In genomic region chr7:96321041-96321669, GRCh38 we compare ENCODE assay signal across 8 cellular contexts. TPM values are rescaled to one million over a fixed set of nuclear protein-coding genes. Genes with fewer than 3 reads are reported as not detected.
DNase-seq lines count a peak whose midpoint lies in the region; ATAC-seq and TF ChIP-seq lines count a peak whose summit lies in the region.

No MANE protein-coding gene starts in this region.

- H3K36me3 Mint-ChIP-seq in CD8-positive, alpha-beta T cell: peaks cover 3% of the 10 kb centered on the region
- no peaks in the 10 kb centered on the region for H3K36me3 Mint-ChIP-seq in activated CD8-positive, alpha-beta T cell treated with anti-CD3 and anti-CD28 coated beads for 36 hours (ENCODE audit: low read depth)

- no peaks in the 10 kb centered on the region for H3K36me3 ChIP-seq in CD8-positive, alpha-beta T cell (ENCODE audit: insufficient read depth, low read length)
- no peaks in the 10 kb centered on the region for H3K36me3 ChIP-seq in mucosa of stomach (ENCODE audit: control insufficient read depth, insufficient read depth, low read length)

- H3K4me1 Mint-ChIP-seq in CD8-positive, alpha-beta T cell (ENCODE audit: low read depth): peaks cover 29% of the 10 kb centered on the region
- H3K4me1 Mint-ChIP-seq in activated CD8-positive, alpha-beta T cell treated with anti-CD3 and anti-CD28 coated beads for 36 hours (ENCODE audit: low read depth): peaks cover 36% of the 10 kb centered on the region
- H3K4me1 Mint-ChIP-seq in stimulated activated naive CD8-positive, alpha-beta T cell treated with anti-CD3 and anti-CD28 coated beads, Interleukin-15, amount 100 ng/mL, for 72 hours: peaks cover 47% of the 10 kb centered on the region

- H3K9me3 ChIP-seq in CD8-positive, alpha-beta T cell (ENCODE audit: low read length): no peaks in the 10 kb centered on the region
- no peaks in the 10 kb centered on the region for H3K9me3 ChIP-seq in mucosa of stomach (ENCODE audit: control insufficient read depth, low read length)

- peak overlapping the region; percentile 92 for H3K27ac Mint-ChIP-seq in CD8-positive, alpha-beta T cell
- peak overlapping the region; percentile 96 for H3K27ac Mint-ChIP-seq in activated CD8-positive, alpha-beta T cell treated with anti-CD3 and anti-CD28 coated beads for 36 hours
- peak overlapping the region; percentile 97 for H3K27ac Mint-ChIP-seq in stimulated activated naive CD8-positive, alpha-beta T cell treated with anti-CD3 and anti-CD28 coated beads, Interleukin-15, amount 100 ng/mL, for 72 hours

- H3K4me1 ChIP-seq in CD8-positive, alpha-beta T cell (ENCODE audit: insufficient read depth, low read length): peaks cover 15% of the 10 kb centered on the region
- H3K4me1 ChIP-seq in mucosa of stomach (ENCODE audit: control insufficient read depth, insufficient read depth, low read length): peaks cover 19% of the 10 kb centered on the region

- CTCF ChIA-PET in CD8-positive, alpha-beta T cell (lab: Charles Lee): interaction anchor here (1.0 kb wide), 1 partner anchor 36 kb away, joined by 3 read pairs; no protein-coding TSS in a partner anchor
- CTCF ChIA-PET in activated CD8-positive, alpha-beta T cell treated with anti-CD3 and anti-CD28 coated beads for 36 hours (lab: Charles Lee): no interaction called here

- no peaks in the 10 kb centered on the region for H3K9me3 Mint-ChIP-seq in CD8-positive, alpha-beta T cell
- no peaks in the 10 kb centered on the region for H3K9me3 Mint-ChIP-seq in activated CD8-positive, alpha-beta T cell treated with anti-CD3 and anti-CD28 coated beads for 36 hours
- peaks cover 0 to 12% of the 10 kb centered on the region in 2 donors for H3K9me3 Mint-ChIP-seq in stimulated activated naive CD8-positive, alpha-beta T cell treated with anti-CD3 and anti-CD28 coated beads, Interleukin-15, amount 100 ng/mL, for 72 hours

- intact Hi-C loops in CD8-positive, alpha-beta T cell (cut with DNase I, micrococcal nuclease): loop anchor here (2.0 to 5.0 kb wide), 2 partner anchors 34 to 36 kb away; no protein-coding TSS in a partner anchor
- intact Hi-C loops in activated CD8-positive, alpha-beta T cell treated with anti-CD3 and anti-CD28 coated beads for 36 hours (cut with micrococcal nuclease): loop anchor here (2.0 to 10.0 kb wide), 3 partner anchors 16 to 514 kb away; no protein-coding TSS in a partner anchor

- no peaks in the 10 kb centered on the region for H3K27me3 ChIP-seq in CD8-positive, alpha-beta T cell (ENCODE audit: insufficient read depth, low read length)
- no peaks in the 10 kb centered on the region for H3K27me3 ChIP-seq in mucosa of stomach (ENCODE audit: control insufficient read depth, insufficient read depth, low read length)

- H3K4me3 ChIP-seq in CD8-positive, alpha-beta T cell (ENCODE audit: low read depth, low read length): peak overlapping the region; percentile 94
- peak overlapping the region; percentile 83 for H3K4me3 ChIP-seq in mucosa of stomach (ENCODE audit: low read length)

- ATAC-seq in CD8-positive, alpha-beta T cell: peak; percentile 43
- ATAC-seq in HG03439 (IDR thresholded peaks at IDR 0.05; ENCODE audit: unreplicated experiment): peak; percentile 46
- ATAC-seq in activated CD8-positive, alpha-beta T cell treated with anti-CD3 and anti-CD28 coated beads for 36 hours: peak; percentile 41
- peak; percentile 71 for ATAC-seq in esophagus mucosa
- peak; percentile 23 for ATAC-seq in stimulated activated naive CD8-positive, alpha-beta T cell treated with anti-CD3 and anti-CD28 coated beads, Interleukin-15, amount 100 ng/mL, for 72 hours

- H3K4me3 Mint-ChIP-seq in CD8-positive, alpha-beta T cell: peak overlapping the region; percentile 92
- peak overlapping the region; percentile 81 for H3K4me3 Mint-ChIP-seq in activated CD8-positive, alpha-beta T cell treated with anti-CD3 and anti-CD28 coated beads for 36 hours
- peak overlapping the region; percentile 88 to 92 for H3K4me3 Mint-ChIP-seq in stimulated activated naive CD8-positive, alpha-beta T cell treated with anti-CD3 and anti-CD28 coated beads, Interleukin-15, amount 100 ng/mL, for 72 hours

- DNase-seq in CD8-positive, alpha-beta T cell: peak in 5 of 7 experiments; percentile 2 to 58 (median 30)
- DNase-seq in GM19240 (ENCODE audit: insufficient read length, low spot score): peak; percentile 8
- DNase-seq in NCI-H524 (lab: John Stamatoyannopoulos, UW): peak; percentile 93 to 97
- DNase-seq in activated CD8-positive, alpha-beta T cell treated with anti-CD3 and anti-CD28 coated beads for 36 hours: peak; percentile 76
- DNase-seq in stimulated activated naive CD8-positive, alpha-beta T cell treated with anti-CD3 and anti-CD28 coated beads, Interleukin-15, amount 100 ng/mL, for 72 hours: no peak

- peak overlapping the region; percentile 91 for H3K9ac ChIP-seq in mucosa of stomach (ENCODE audit: low read length)

- POLR2A ChIA-PET in CD8-positive, alpha-beta T cell (lab: Charles Lee): no interaction called here
- POLR2A ChIA-PET in activated CD8-positive, alpha-beta T cell treated with anti-CD3 and anti-CD28 coated beads for 36 hours (lab: Charles Lee): interaction anchor here (0.5 kb wide), 1 partner anchor 11 kb away, joined by 3 read pairs; no protein-coding TSS in a partner anchor

- no peaks in the 10 kb centered on the region for H3K27me3 Mint-ChIP-seq in CD8-positive, alpha-beta T cell (ENCODE audit: low read depth)
- peaks cover 2% of the 10 kb centered on the region for H3K27me3 Mint-ChIP-seq in activated CD8-positive, alpha-beta T cell treated with anti-CD3 and anti-CD28 coated beads for 36 hours
- H3K27me3 Mint-ChIP-seq in stimulated activated naive CD8-positive, alpha-beta T cell treated with anti-CD3 and anti-CD28 coated beads, Interleukin-15, amount 100 ng/mL, for 72 hours: peaks cover 20% of the 10 kb centered on the region

- TF ChIP-seq CTCF in CD8-positive, alpha-beta T cell (IDR thresholded peaks at IDR 0.05): no peak
- TF ChIP-seq CTCF in activated CD8-positive, alpha-beta T cell treated with anti-CD3 and anti-CD28 coated beads for 36 hours (IDR thresholded peaks at IDR 0.05): no peak

- peak overlapping the region; percentile 61 for H3K27ac ChIP-seq in CD8-positive, alpha-beta T cell (ENCODE audit: low read depth, low read length)

RNA-seq across cellular contexts. Expression of gene SLC25A13, which starts 0.7 kb away (rescaled TPM):
- total RNA-seq in CD8-positive, alpha-beta T cell: 1 to 10 TPM; 8.0 to 8.3 TPM
- total RNA-seq in activated CD8-positive, alpha-beta T cell treated with anti-CD3 and anti-CD28 coated beads for 36 hours: 1 to 10 TPM; 7.3 to 9.0 TPM
- 12.0 TPM for total RNA-seq in esophagus mucosa

Comparison
In these comparisons a context has a peak if more than half of its experiments do, and no peak if none do; other contexts are left out.
1. DNase-seq: peak in CD8-positive, alpha-beta T cell (5 of 7), GM19240 (single experiment), NCI-H524 (2 of 2) and activated CD8-positive, alpha-beta T cell treated with anti-CD3 and anti-CD28 coated beads for 36 hours (single experiment); none in stimulated activated naive CD8-positive, alpha-beta T cell treated with anti-CD3 and anti-CD28 coated beads, Interleukin-15, amount 100 ng/mL, for 72 hours (0 of 2).
2. Peak in every context shown above with its lines, with median percentiles within 50 percentile points of each other: ATAC-seq, H3K27ac Mint-ChIP-seq and H3K4me3 Mint-ChIP-seq.